Comparison of ENCODE assay signal across 9 cellular contexts in the genomic region with DNA sequence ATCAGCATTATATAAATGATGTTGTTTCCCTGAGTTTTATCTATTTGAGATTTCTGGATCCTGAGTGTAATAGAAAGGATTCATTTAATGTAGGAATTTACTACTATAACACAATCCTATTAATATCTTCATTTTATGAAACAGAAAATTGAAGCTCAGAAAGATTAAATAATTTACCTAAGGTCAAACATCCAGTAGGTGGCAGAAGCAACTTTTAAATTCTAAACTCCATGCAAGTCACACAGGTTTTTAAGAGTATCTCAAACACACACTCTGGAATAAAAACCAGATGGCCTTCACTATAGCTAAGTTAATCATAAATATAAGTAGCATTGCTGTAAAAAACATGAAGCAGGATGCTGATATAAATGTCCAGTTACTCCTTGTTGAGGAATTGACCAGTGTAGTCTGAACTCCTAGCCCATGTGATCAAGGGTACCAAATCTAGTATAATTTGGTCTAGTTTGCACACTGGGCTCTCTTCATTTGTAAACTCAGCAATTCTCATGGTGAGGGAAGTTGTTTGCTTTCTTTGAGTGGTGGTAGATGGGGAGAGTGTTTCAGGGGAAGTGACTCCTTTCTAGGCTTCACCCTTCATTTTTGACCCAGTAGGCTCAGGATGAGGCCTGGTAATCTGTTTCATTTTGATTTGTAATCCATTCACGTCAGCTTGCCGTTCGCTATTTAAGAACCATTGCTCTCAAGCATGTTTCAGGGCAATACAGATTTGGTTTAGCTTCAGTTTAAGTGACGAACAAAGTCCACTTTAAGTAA. TPM values are rescaled to one million over a fixed set of nuclear protein-coding genes. Genes with fewer than 3 reads are reported as not detected.
DNase-seq lines count a peak whose midpoint lies in the region; ATAC-seq, FAIRE-seq and TF ChIP-seq lines count a peak whose summit lies in the region.
"Had no signal": no experiment of that assay in that cellular context is flagged by ENCODE, and none has a peak within 500 bp of the region (broad histone marks: within the 10 kb centered on the region; RNA-seq: fewer than 3 reads in every experiment).

No MANE protein-coding gene starts in this region.

- no peaks in the 10 kb centered on the region for H3K4me1 ChIP-seq in breast epithelium
- no peaks in the 10 kb centered on the region for H3K4me1 ChIP-seq in HepG2 (ENCODE audit: insufficient read depth, low read length)

- H3K4me3 ChIP-seq in breast epithelium, result no peak overlapping the region
- no peak overlapping the region for H3K4me3 ChIP-seq in HepG2 (replicated peaks in 1 of 3; ENCODE audit: insufficient read depth in 1 of 3, low read depth in 2 of 3, low read length in 3 of 3)

- H3K27ac ChIP-seq in breast epithelium (peak overlapping the region; percentile 58 to 69), HepG2 (ENCODE audit: extremely low read length, insufficient read depth, low read length) (no peak overlapping the region)

- no peak overlapping the region for H3K27ac Mint-ChIP-seq in glutamatergic neuron (ENCODE audit: unreplicated experiment)

- H3K36me3 ChIP-seq in breast epithelium (no peaks in the 10 kb centered on the region), HepG2 (replicated peaks in 1 of 2; ENCODE audit: control insufficient read depth in 1 of 2, insufficient read depth in 2 of 2, low read length in 2 of 2) (no peaks in the 10 kb centered on the region)

- no peak for FAIRE-seq in HepG2 (lab: Jason Lieb, UNC)
- FAIRE-seq: colon had no signal

- H3K9me3 ChIP-seq in breast epithelium (no peaks in the 10 kb centered on the region), HepG2 (ENCODE audit: low read length) (no peaks in the 10 kb centered on the region)

- no peak for TF ChIP-seq POLR2A in breast epithelium (IDR thresholded peaks at IDR 0.05)
- TF ChIP-seq POLR2A in HepG2 (IDR thresholded peaks at IDR 0.05; ENCODE audit: insufficient read depth in 1 of 2, low read depth in 2 of 2, low read length in 2 of 2), result no peak

- whole genome bisulfite sequencing in HepG2 (ENCODE audit: low lambda C conversion rate), result 13% methylated on average over 4 of the region's 4 CpGs

- H3K36me3 Mint-ChIP-seq in glutamatergic neuron (ENCODE audit: unreplicated experiment), result no peaks in the 10 kb centered on the region

- H3K27me3 ChIP-seq in breast epithelium (no peaks in the 10 kb centered on the region), HepG2 (ENCODE audit: control insufficient read depth in 1 of 2, insufficient read depth in 2 of 2, low read length in 2 of 2) (no peaks in the 10 kb centered on the region)

- CTCF ChIA-PET in HepG2 (lab: Yijun Ruan, JAX; ENCODE audit: low intra/inter-chr PET ratio, low total read pairs), result interaction anchor here (0.7 to 1.6 kb wide), 4 partner anchors 107 to 145 kb away, joined by 3 to 5 read pairs (median 3); no protein-coding TSS in a partner anchor

- TF ChIP-seq RAD21 in HepG2 (CRISPR knock-in tag; IDR thresholded peaks at IDR 0.05), result no peak

- no peak overlapping the region for H3K4me3 Mint-ChIP-seq in glutamatergic neuron (ENCODE audit: unreplicated experiment)

- no peak overlapping the region for H2AFZ ChIP-seq in HepG2 (ENCODE audit: low read length)

- POLR2A ChIA-PET in HepG2 (lab: Yijun Ruan, JAX), result no interaction called here

- no peaks in the 10 kb centered on the region for H3K27me3 Mint-ChIP-seq in glutamatergic neuron (ENCODE audit: unreplicated experiment)

- H3K79me2 ChIP-seq in HepG2 (ENCODE audit: insufficient read depth, low read length), result no peaks in the 10 kb centered on the region

- H3K9ac ChIP-seq in HepG2 (ENCODE audit: insufficient read depth, low read depth, low read length), result no peak overlapping the region

- H3K9me3 Mint-ChIP-seq in glutamatergic neuron (ENCODE audit: unreplicated experiment), result no peaks in the 10 kb centered on the region

- TF ChIP-seq EP300 in HepG2 (IDR thresholded peaks at IDR 0.05; ENCODE audit: low read depth in 2 of 2, low read length in 2 of 2) (no peak), HepG2 (CRISPR knock-in tag; IDR thresholded peaks at IDR 0.05; ENCODE audit: borderline replicate concordance) (no peak)

- H3K4me2 ChIP-seq in HepG2 (ENCODE audit: low read depth, low read length), result no peak overlapping the region

- BruUV-seq in HepG2 (replicated peaks; lab: Mats Ljungman, UMichigan), result no TSS peak

- H4K20me1 ChIP-seq in HepG2 (ENCODE audit: insufficient read depth, low read length), result no peaks in the 10 kb centered on the region

- H3K4me1 Mint-ChIP-seq in glutamatergic neuron (ENCODE audit: low read depth, unreplicated experiment), result no peaks in the 10 kb centered on the region

- DNase-seq in AML-193 (lab: John Stamatoyannopoulos, UW) (peak; percentile 18 to 28), NAMALWA (ENCODE audit: low spot score) (peak; percentile 61), breast epithelium (ENCODE audit: low spot score in 2 of 2) (no peak), HepG2 (ENCODE audit: low spot score) (no peak), glutamatergic neuron (no peak)
- DNase-seq in activated CD8-positive, alpha-beta memory T cell treated with anti-CD3 and anti-CD28 coated beads for 24 hours, result no peak

- TF ChIP-seq CTCF in breast epithelium (IDR thresholded peaks at IDR 0.05) (peak; percentile 47 to 67 (median 52)), HepG2 (CRISPR knock-in tag; IDR thresholded peaks at IDR 0.05) (peak; percentile 35; the same call in 1 of the 2 replicates), glutamatergic neuron (IDR thresholded peaks at IDR 0.05; ENCODE audit: partially characterized antibody, unreplicated experiment) (no peak)

- intact Hi-C loops in breast epithelium (cut with DNase I; ENCODE audit: low total_unique reads), result loop anchor here (10.0 kb wide), 1 partner anchor 143 kb away; no protein-coding TSS in a partner anchor
- intact Hi-C loops in HepG2 (cut with micrococcal nuclease; ENCODE audit: unreplicated experiment), result loop anchor here (1.0 kb wide), 1 partner anchor 145 kb away; no protein-coding TSS in a partner anchor

- ATAC-seq in HepG2, result no peak; the same call in 2 of the 3 replicates
- no peak for ATAC-seq in HG02763 (IDR thresholded peaks at IDR 0.05; ENCODE audit: unreplicated experiment)
- no peak for ATAC-seq in GM18517 (IDR thresholded peaks at IDR 0.05; ENCODE audit: unreplicated experiment)

- in situ Hi-C loops in HepG2 (cut with HindIII; ENCODE audit: extremely low pct_ligation_motif_present, low pct_unique_long_range_greater_than_20kb), result no loop called here

TF ChIP-seq in HepG2, 621 proteins besides CTCF, POLR2A, EP300 and RAD21:
- TF ChIP-seq ZNF879 (CRISPR knock-in tag; IDR thresholded peaks at IDR 0.05), result no peak
- peak; percentile 46; the same call in 1 of the 2 replicates for TF ChIP-seq STAG1 (CRISPR knock-in tag; IDR thresholded peaks at IDR 0.05)
- TF ChIP-seq SMC3 (IDR thresholded peaks at IDR 0.05; ENCODE audit: low read length), result peak; percentile 7; the same call in 1 of the 2 replicates
- TF ChIP-seq MAFF (IDR thresholded peaks at IDR 0.05; ENCODE audit: low read depth, low read length), result peak; percentile 44
- no peak for TF ChIP-seq NFE2 (CRISPR knock-in tag; IDR thresholded peaks at IDR 0.05)
- peak; percentile 8 to 52; a peak in 2 of 4 replicates for TF ChIP-seq MAFK (conservative IDR thresholded peaks at IDR 0.05 in 1 of 2, IDR thresholded peaks at IDR 0.05 in 1 of 2; ENCODE audit: low read length in 2 of 2)

RNA-seq across cellular contexts. Expression of gene FMO3, which starts 9.3 kb away (rescaled TPM):
- total RNA-seq in breast epithelium, result 10 to 100 TPM in 1 of 3 donors, 1 to 10 TPM in 2; 5.3 to 19.3 (median 6.1) TPM
- not detected in 2 replicates for total RNA-seq in HepG2 (2016; rRNA removed; fragmentation: Illumina TruSeq; extraction: Trizol)
- total RNA-seq in HepG2 (2016; cell fraction: cytosol; rRNA removed; fragmentation: Illumina TruSeq; extraction: Trizol; ENCODE audit: low read depth), result not detected in 2 replicates
- not detected in 2 replicates for total RNA-seq in HepG2 (2016; cell fraction: insoluble cytoplasmic fraction; rRNA removed; fragmentation: Illumina TruSeq; extraction: Trizol)
- not detected in 2 replicates for total RNA-seq in HepG2 (2016; cell fraction: membrane; rRNA removed; fragmentation: Illumina TruSeq; extraction: Trizol)
- not detected in 2 replicates for total RNA-seq in HepG2 (2016; cell fraction: nucleus; rRNA removed; fragmentation: Illumina TruSeq; extraction: Trizol)
- polyA plus RNA-seq in HepG2 (2011; rRNA removed), result not detected in 2 replicates
- not detected in 2 replicates for polyA plus RNA-seq in HepG2 (2011; cell fraction: cytosol; rRNA removed)
- polyA plus RNA-seq in HepG2 (2011; cell fraction: nucleus; rRNA removed), result not detected in 2 replicates
- not detected in 2 replicates for polyA plus RNA-seq in HepG2 (2012)
- not detected in 2 replicates for polyA plus RNA-seq in HepG2 (2016; cell fraction: cytosol; fragmentation: Illumina TruSeq; extraction: Trizol; ENCODE audit: low read depth)
- polyA plus RNA-seq in HepG2 (2016; cell fraction: insoluble cytoplasmic fraction; fragmentation: Illumina TruSeq; extraction: Trizol; ENCODE audit: low read depth), result not detected in 2 replicates
- not detected in 2 replicates for polyA plus RNA-seq in HepG2 (2016; cell fraction: membrane; fragmentation: Illumina TruSeq; extraction: Trizol; ENCODE audit: low read depth)
- polyA plus RNA-seq in HepG2 (2016; cell fraction: nucleus; fragmentation: Illumina TruSeq; extraction: Trizol; ENCODE audit: insufficient read depth, low read depth), result not detected in 2 replicates
- not detected in 2 replicates for polyA minus RNA-seq in HepG2 (2011; rRNA and poly(A)+ RNA removed; ENCODE audit: low replicate concordance)
- not detected in 2 replicates for polyA minus RNA-seq in HepG2 (2011; cell fraction: cytosol; rRNA and poly(A)+ RNA removed)
- not detected in 2 replicates for polyA minus RNA-seq in HepG2 (2011; cell fraction: nucleus; rRNA and poly(A)+ RNA removed)
- not detected for total RNA-seq in glutamatergic neuron (ENCODE audit: unreplicated experiment)

Comparison
In these comparisons a context has a peak if more than half of its experiments do, and no peak if none do; other contexts are left out.
1. DNase-seq: peak in AML-193 (2 of 2) and NAMALWA (single experiment); none in breast epithelium (0 of 2), HepG2 (single experiment), glutamatergic neuron (single experiment) and activated CD8-positive, alpha-beta memory T cell treated with anti-CD3 and anti-CD28 coated beads for 24 hours (single experiment).